In genomic region chr17:42964161-42964932, GRCh38 we compare ENCODE assay signal across 8 cellular contexts. TPM values are rescaled to one million over a fixed set of nuclear protein-coding genes. Genes with fewer than 3 reads are reported as not detected.
DNase-seq lines count a peak whose midpoint lies in the region; ATAC-seq and TF ChIP-seq lines count a peak whose summit lies in the region.

TSS of gene AARSD1 (minus strand) at chr17:42964454. CDS start at chr17:42964440, 14 bp downstream.

- peak within 1 kb of the TSS; percentile 90 for H3K27ac ChIP-seq in AG04450 (ENCODE audit: low read depth, low read length)

- DNase-seq in AG04450 (ENCODE audit: low read depth, low spot score) = peak; percentile 85
- DNase-seq in NCI-H524 treated with DMSO at 0.1 percent for 48 hours (lab: John Stamatoyannopoulos, UW) = peak; percentile 85
- DNase-seq in activated CD4-positive, alpha-beta T cell treated with anti-CD3 and anti-CD28 coated beads for 4 hours = peak; percentile 84 to 85
- peak; percentile 95 for DNase-seq in choroid plexus epithelial cell (ENCODE audit: low read depth)
- peak; percentile 94 for DNase-seq in kidney tubule cell (ENCODE audit: low spot score)
- DNase-seq in stimulated activated CD4-positive, alpha-beta T cell treated with anti-CD3 and anti-CD28 coated beads, Interleukin-1b, Interleukin-23, amount 100 ng/mL, for 1 hour (ENCODE audit: low read depth in 2 of 2) = peak; percentile 61 to 64

- POLR2A ChIA-PET in AG04450 (lab: Yijun Ruan, JAX) = interaction anchor here (0.6 to 0.8 kb wide), 3 partner anchors 11 to 168 kb away, joined by 3 to 6 read pairs (median 5); no protein-coding TSS in a partner anchor

- H3K4me3 ChIP-seq in AG04450 (ENCODE audit: low read depth, low read length) (peak within 1 kb of the TSS; percentile 90), choroid plexus epithelial cell (ENCODE audit: low read depth, low read length) (peak within 1 kb of the TSS; percentile 83)

- no peaks in the 10 kb centered on the region for H3K9me3 ChIP-seq in AG04450 (ENCODE audit: control insufficient read depth, insufficient read depth, low read length)

- no peaks in the 10 kb centered on the region for H3K27me3 ChIP-seq in AG04450 (ENCODE audit: control insufficient read depth, insufficient read depth, low read length)

- CTCF ChIA-PET in AG04450 (lab: Charles Lee) = interaction anchor here (0.6 kb wide), 1 partner anchor 34 kb away, joined by 3 read pairs; the partner anchor contains the start of gene RPL27

- TF ChIP-seq CTCF in AG04450 (IDR thresholded peaks at IDR 0.05; ENCODE audit: low read depth, low read length) (no peak), choroid plexus epithelial cell (conservative IDR thresholded peaks at IDR 0.05; ENCODE audit: low read depth, low read length) (no peak)

- peak; percentile 55 for ATAC-seq in GM19043 (IDR thresholded peaks at IDR 0.05; ENCODE audit: low read depth, unreplicated experiment)
- ATAC-seq in HG03457 (IDR thresholded peaks at IDR 0.05; ENCODE audit: unreplicated experiment) = peak; percentile 53

RNA-seq across cellular contexts. Expression of gene AARSD1, which starts in this region (rescaled TPM):
- polyA plus RNA-seq in AG04450 (2011; rRNA removed) = 39.7 and 39.8 TPM in 2 replicates
- 30.9 and 33.0 TPM in 2 replicates for polyA minus RNA-seq in AG04450 (2011; rRNA and poly(A)+ RNA removed)

Comparison
In these comparisons a context has a peak if more than half of its experiments do, and no peak if none do; other contexts are left out.
1. Peak in every context shown above with its lines: DNase-seq, ATAC-seq, H3K4me3 ChIP-seq and H3K27ac ChIP-seq.